In the genomic region with DNA sequence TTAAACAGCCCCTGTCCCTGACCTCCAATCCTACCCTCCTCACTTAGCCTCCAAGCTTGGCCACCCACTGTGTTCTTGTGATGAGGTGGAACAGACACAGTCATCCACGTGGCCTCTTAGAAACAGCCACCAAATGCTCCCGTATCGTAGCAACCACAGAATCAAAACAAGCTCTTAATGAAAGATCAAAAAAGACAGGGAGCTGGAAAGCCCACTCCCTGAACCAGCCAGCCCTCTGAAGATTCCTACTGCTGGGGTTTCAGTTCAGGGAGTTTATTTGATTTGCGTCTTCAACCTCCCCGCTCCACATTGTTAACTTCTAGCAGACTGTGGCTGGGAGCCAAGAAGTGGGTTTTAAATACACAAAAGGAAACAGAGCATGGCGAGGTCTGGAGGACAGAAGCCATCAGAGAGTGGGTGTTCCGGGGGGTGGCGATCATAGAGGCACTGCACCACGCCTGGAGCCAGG, we compare ENCODE assay signal across 10 cellular contexts.
DNase-seq lines count a peak whose midpoint lies in the region; ATAC-seq and TF ChIP-seq lines count a peak whose summit lies in the region.
"Had no signal": no experiment of that assay in that cellular context is flagged by ENCODE, and none has a peak within 500 bp of the region (broad histone marks: within the 10 kb centered on the region; RNA-seq: fewer than 3 reads in every experiment).

No MANE protein-coding gene starts in this region.

- H3K4me2 ChIP-seq in hepatocyte = peak overlapping the region; percentile 10

- H4K20me1 ChIP-seq in hepatocyte (ENCODE audit: insufficient read depth, poor library complexity, severe bottlenecking) = no peaks in the 10 kb centered on the region

- DNase-seq in activated T-cell treated with anti-CD3 and anti-CD28 coated beads, Interleukin-2, amount 50 U/mL, for 72 hours = no peak
- no peak for DNase-seq in activated T-cell treated with anti-CD3 and anti-CD28 coated beads, Interleukin-2, amount 50 U/mL, for 24 hours
- DNase-seq in SK-N-DZ (ENCODE audit: low spot score) (peak; percentile 92), hepatocyte (ENCODE audit: low spot score) (peak; percentile 58), ureter (ENCODE audit: low spot score) (peak; percentile 58), NK-92 (lab: John Stamatoyannopoulos, UW; ENCODE audit: unreplicated experiment) (no peak), SW 1271 (lab: John Stamatoyannopoulos, UW) (no peak)
- DNase-seq: NCI-H226 had no signal

- no peaks in the 10 kb centered on the region for H3K36me3 ChIP-seq in hepatocyte (replicated peaks; ENCODE audit: insufficient read depth, low read depth)

- ATAC-seq in activated T-cell treated with anti-CD3 and anti-CD28 coated beads, Interleukin-2, amount 50 U/mL, for 72 hours (replicated peaks in 1 of 2) = peak; percentile 60 to 65
- ATAC-seq in GM21360 (IDR thresholded peaks at IDR 0.05; ENCODE audit: unreplicated experiment) = no peak

- H3K27ac ChIP-seq in hepatocyte = no peak overlapping the region

- no peaks in the 10 kb centered on the region for H3K79me2 ChIP-seq in hepatocyte

- H2AFZ ChIP-seq in hepatocyte = no peak overlapping the region

- TF ChIP-seq CTCF in hepatocyte (IDR thresholded peaks at IDR 0.05; ENCODE audit: poor library complexity) = no peak

- no peak overlapping the region for H3K27ac Mint-ChIP-seq in activated T-cell treated with anti-CD3 and anti-CD28 coated beads, Interleukin-2, amount 50 U/mL, for 72 hours
- H3K27ac Mint-ChIP-seq in activated T-cell treated with anti-CD3 and anti-CD28 coated beads, Interleukin-2, amount 50 U/mL, for 24 hours = no peak overlapping the region
- H3K27ac Mint-ChIP-seq: stimulated activated naive CD8-positive, alpha-beta T cell treated with anti-CD3 and anti-CD28 coated beads, Interleukin-15, Interleukin-2, amounts not matched to agents 100 ng/mL and 50 ng/mL, for 24 hours had no signal

- H3K4me1 Mint-ChIP-seq in activated T-cell treated with anti-CD3 and anti-CD28 coated beads, Interleukin-2, amount 50 U/mL, for 72 hours (ENCODE audit: low read depth) = peaks cover 8% of the 10 kb centered on the region
- peaks cover 6% of the 10 kb centered on the region for H3K4me1 Mint-ChIP-seq in activated T-cell treated with anti-CD3 and anti-CD28 coated beads, Interleukin-2, amount 50 U/mL, for 24 hours (ENCODE audit: low read depth)

- no peak overlapping the region for H3K4me3 Mint-ChIP-seq in activated T-cell treated with anti-CD3 and anti-CD28 coated beads, Interleukin-2, amount 50 U/mL, for 72 hours
- no peak overlapping the region for H3K4me3 Mint-ChIP-seq in activated T-cell treated with anti-CD3 and anti-CD28 coated beads, Interleukin-2, amount 50 U/mL, for 24 hours
- H3K4me3 Mint-ChIP-seq: stimulated activated naive CD8-positive, alpha-beta T cell treated with anti-CD3 and anti-CD28 coated beads, Interleukin-15, Interleukin-2, amounts not matched to agents 100 ng/mL and 50 ng/mL, for 24 hours had no signal

- no peaks in the 10 kb centered on the region for H3K9me2 ChIP-seq in hepatocyte (replicated peaks; ENCODE audit: insufficient read depth)

- no peaks in the 10 kb centered on the region for H3K27me3 Mint-ChIP-seq in activated T-cell treated with anti-CD3 and anti-CD28 coated beads, Interleukin-2, amount 50 U/mL, for 72 hours (ENCODE audit: low read depth)
- peaks cover 10% of the 10 kb centered on the region for H3K27me3 Mint-ChIP-seq in activated T-cell treated with anti-CD3 and anti-CD28 coated beads, Interleukin-2, amount 50 U/mL, for 24 hours
- H3K27me3 Mint-ChIP-seq: stimulated activated naive CD8-positive, alpha-beta T cell treated with anti-CD3 and anti-CD28 coated beads, Interleukin-15, Interleukin-2, amounts not matched to agents 100 ng/mL and 50 ng/mL, for 24 hours had no signal

- H3K9me3 ChIP-seq in hepatocyte (ENCODE audit: low read depth) = no peaks in the 10 kb centered on the region

- peaks cover 0 to 10% of the 10 kb centered on the region in 2 donors for H3K36me3 Mint-ChIP-seq in activated T-cell treated with anti-CD3 and anti-CD28 coated beads, Interleukin-2, amount 50 U/mL, for 72 hours (ENCODE audit: insufficient read depth in 2 of 2)
- H3K36me3 Mint-ChIP-seq in activated T-cell treated with anti-CD3 and anti-CD28 coated beads, Interleukin-2, amount 50 U/mL, for 24 hours (ENCODE audit: low read depth) = no peaks in the 10 kb centered on the region

- no peak overlapping the region for H3K4me3 ChIP-seq in hepatocyte

- 49% methylated on average over 9 of the region's 9 CpGs for WGBS in hepatocyte (ENCODE audit: low lambda C conversion rate, missing lambda C conversion rate)

- peaks cover 9% of the 10 kb centered on the region for H3K4me1 ChIP-seq in hepatocyte (ENCODE audit: insufficient read depth)

- H3K27me3 ChIP-seq in hepatocyte = no peaks in the 10 kb centered on the region

- peaks cover 0 to 6% of the 10 kb centered on the region in 2 donors for H3K9me3 Mint-ChIP-seq in activated T-cell treated with anti-CD3 and anti-CD28 coated beads, Interleukin-2, amount 50 U/mL, for 72 hours
- H3K9me3 Mint-ChIP-seq in activated T-cell treated with anti-CD3 and anti-CD28 coated beads, Interleukin-2, amount 50 U/mL, for 24 hours = peaks cover 6% of the 10 kb centered on the region

Comparison
In these comparisons a context has a peak if more than half of its experiments do, and no peak if none do; other contexts are left out.
1. DNase-seq: peak in SK-N-DZ (single experiment), hepatocyte (single experiment) and ureter (single experiment); none in activated T-cell treated with anti-CD3 and anti-CD28 coated beads, Interleukin-2, amount 50 U/mL, for 72 hours (0 of 2), activated T-cell treated with anti-CD3 and anti-CD28 coated beads, Interleukin-2, amount 50 U/mL, for 24 hours (single experiment), NK-92 (single experiment) and SW 1271 (0 of 2).